Comparison of ENCODE assay signal across 8 cellular contexts in the genomic region with DNA sequence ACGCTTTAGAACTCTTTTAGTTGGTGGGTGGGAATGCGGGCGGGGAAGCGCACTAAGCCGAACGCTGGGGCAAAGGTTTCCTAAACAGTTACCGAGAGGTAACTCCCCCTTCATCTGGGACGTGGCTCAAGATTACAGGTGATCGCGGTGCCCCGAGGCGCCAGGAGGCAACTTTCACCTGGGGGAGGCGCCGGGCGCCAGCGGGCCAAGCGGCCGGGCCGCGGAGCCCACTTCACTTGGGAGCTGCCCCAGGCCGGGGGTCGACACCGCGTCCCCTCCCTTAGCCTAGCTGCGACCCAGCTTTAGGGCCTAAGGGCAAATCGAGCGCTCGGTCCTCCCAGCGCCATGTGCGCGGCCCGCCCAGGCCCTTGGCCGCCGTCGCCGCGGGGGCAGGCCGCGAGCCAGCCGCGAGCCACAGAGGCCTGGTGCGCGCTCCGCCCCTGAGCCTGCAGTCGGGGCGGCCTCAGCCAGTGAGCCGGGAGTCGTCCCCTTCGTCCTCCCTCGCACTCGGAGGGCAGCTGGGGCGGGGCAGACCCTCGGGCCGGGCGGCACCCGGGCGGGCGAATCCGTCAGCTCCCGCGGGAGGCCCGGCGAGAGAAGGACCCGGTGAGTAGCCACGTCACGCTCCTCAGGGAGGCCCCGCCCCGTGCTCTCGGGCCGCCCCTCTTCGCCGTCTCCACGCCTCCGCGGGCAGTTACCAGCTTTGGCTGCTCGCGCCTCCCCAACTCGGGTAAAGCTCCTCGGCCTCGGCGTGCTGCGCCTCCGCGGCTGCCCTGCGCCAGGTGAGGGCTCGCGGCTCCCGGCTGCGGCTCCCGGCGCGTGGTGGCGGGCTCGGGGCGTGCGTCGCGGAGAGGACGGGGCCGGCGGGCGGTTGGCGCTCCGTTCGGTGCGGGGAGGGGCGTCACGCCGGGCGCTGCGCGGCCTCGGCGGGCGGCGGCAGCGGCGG. TPM values are rescaled to one million over a fixed set of nuclear protein-coding genes. Genes with fewer than 3 reads are reported as not detected.
DNase-seq lines count a peak whose midpoint lies in the region; ATAC-seq lines count a peak whose summit lies in the region.

A gene (plus strand): TSS at position 693 of the 946 bp plus-strand sequence. CDS start 13,640 bp downstream, outside the sequence.

- peak within 1 kb of the TSS; percentile 90 for H3K18ac ChIP-seq in mesendoderm (ENCODE audit: low read length)

- H3K36me3 Mint-ChIP-seq in effector memory CD8-positive, alpha-beta T cell (ENCODE audit: insufficient read depth) = peaks cover 9% of the 10 kb centered on the region

- WGBS in mesendoderm (ENCODE audit: extremely low coverage, insufficient coverage, low lambda C conversion rate) = no CpG with 5 or more reads among the region's 118 CpGs

- no peaks in the 10 kb centered on the region for H3K4me1 ChIP-seq in mesendoderm (ENCODE audit: control insufficient read depth, low read depth, low read length)

- H2BK5ac ChIP-seq in mesendoderm (ENCODE audit: low read length) = peak within 1 kb of the TSS; percentile 87

- H2AK5ac ChIP-seq in mesendoderm (ENCODE audit: low read length) = no peak within 1 kb of the TSS

- peak within 1 kb of the TSS; percentile 93 for H2BK15ac ChIP-seq in mesendoderm (replicated peaks; ENCODE audit: low read depth)

- ATAC-seq in GM21360 (IDR thresholded peaks at IDR 0.05; ENCODE audit: unreplicated experiment) = peak; percentile 87
- peak; percentile 85 for ATAC-seq in effector memory CD8-positive, alpha-beta T cell (replicated peaks)

- H3K56ac ChIP-seq in mesendoderm (ENCODE audit: low read length) = peak within 1 kb of the TSS; percentile 96

- peak within 1 kb of the TSS; percentile 66 for H3K23ac ChIP-seq in mesendoderm (ENCODE audit: low read length)

- H3K79me1 ChIP-seq in mesendoderm (ENCODE audit: low read length) = peaks cover 1% of the 10 kb centered on the region

- H3K4me3 ChIP-seq in mesendoderm (ENCODE audit: low read length) = peak within 1 kb of the TSS; percentile 62

- peak within 1 kb of the TSS; percentile 77 for H3K4ac ChIP-seq in mesendoderm (ENCODE audit: low read depth, low read length)

- H3K4me1 Mint-ChIP-seq in effector memory CD8-positive, alpha-beta T cell (ENCODE audit: low read depth in 2 of 2) = peaks cover 4 to 14% of the 10 kb centered on the region in 2 donors

- DNase-seq in COR-L47 (lab: John Stamatoyannopoulos, UW) = peak; percentile 96
- peak; percentile 96 for DNase-seq in HT-29 (ENCODE audit: low spot score)
- peak; percentile 95 for DNase-seq in NOMO-1 treated with DMSO at 0.1 percent for 48 hours (lab: John Stamatoyannopoulos, UW; ENCODE audit: unreplicated experiment)
- peak; percentile 87 for DNase-seq in activated CD8-positive, alpha-beta memory T cell treated with anti-CD3 and anti-CD28 coated beads for 4 hours (ENCODE audit: low read depth in 2 of 2)
- DNase-seq in effector memory CD8-positive, alpha-beta T cell = peak; percentile 89 to 93 (median 92)
- DNase-seq in mesendoderm = peak; percentile 98
- DNase-seq in stimulated activated CD8-positive, alpha-beta memory T cell treated with anti-CD3 and anti-CD28 coated beads, Interleukin-12 subunit alpha, Interleukin-12 subunit beta, amount 100 ng/mL, for 4 hours (ENCODE audit: low read depth) = peak; percentile 92

- no peaks in the 10 kb centered on the region for H3K9me3 Mint-ChIP-seq in effector memory CD8-positive, alpha-beta T cell

- no peaks in the 10 kb centered on the region for H3K27me3 ChIP-seq in mesendoderm (ENCODE audit: insufficient read depth, low read length, poor library complexity)

- peak within 1 kb of the TSS; percentile 87 to 95 for H3K27ac Mint-ChIP-seq in effector memory CD8-positive, alpha-beta T cell

- H3K79me2 ChIP-seq in mesendoderm (ENCODE audit: control insufficient read depth, insufficient read depth, low read length) = peaks cover 15% of the 10 kb centered on the region

- peak within 1 kb of the TSS; percentile 81 to 86 for H3K4me3 Mint-ChIP-seq in effector memory CD8-positive, alpha-beta T cell

- H4K5ac ChIP-seq in mesendoderm (ENCODE audit: low read length) = no peak within 1 kb of the TSS

- H3K36me3 ChIP-seq in mesendoderm (ENCODE audit: control insufficient read depth, insufficient read depth, low read length) = no peaks in the 10 kb centered on the region

- H3K4me2 ChIP-seq in mesendoderm (ENCODE audit: low read length) = peak within 1 kb of the TSS; percentile 75

- no peak within 1 kb of the TSS for H4K8ac ChIP-seq in mesendoderm (ENCODE audit: low read depth, low read length)

- peak within 1 kb of the TSS; percentile 93 for H3K9ac ChIP-seq in mesendoderm (ENCODE audit: low read length)

- H3K27me3 Mint-ChIP-seq in effector memory CD8-positive, alpha-beta T cell = no peaks in the 10 kb centered on the region

- peak within 1 kb of the TSS; percentile 99 for H3K27ac ChIP-seq in mesendoderm (ENCODE audit: low read depth, low read length)

- H2BK120ac ChIP-seq in mesendoderm (ENCODE audit: low read depth, low read length) = no peak within 1 kb of the TSS

RNA-seq across cellular contexts. Expression of the gene that starts here (rescaled TPM):
- 15.0 and 16.4 TPM in 2 replicates for total RNA-seq in HT-29 (2014; rRNA removed; shearing (Covaris generic))
- polyA plus RNA-seq in mesendoderm (2013, experiment 1 of 2) = 29.0 TPM
- polyA plus RNA-seq in mesendoderm (2013, experiment 2 of 2) = 29.0 TPM

Comparison
In these comparisons a context has a peak if more than half of its experiments do, and no peak if none do; other contexts are left out.
1. Peak in every context shown above with its lines: DNase-seq, ATAC-seq, H3K4me3 ChIP-seq and H3K27ac ChIP-seq.